In genomic region chr15:43954181-43954621, GRCh38 we compare ENCODE assay signal across 15 cellular contexts.
A peak's percentile ranks its signal among the peaks of the same experiment; 100 is the strongest.
DNase-seq lines count a peak whose midpoint lies in the region; FAIRE-seq and TF ChIP-seq lines count a peak whose summit lies in the region.
"Had no signal": no experiment of that assay in that cellular context is flagged by ENCODE, and none has a peak within 500 bp of the region (broad histone marks: within the 10 kb centered on the region; RNA-seq: fewer than 3 reads in every experiment).

No MANE protein-coding gene starts in this region.

- peak overlapping the region; percentile 74 for H3K27ac Mint-ChIP-seq in activated T-cell treated with anti-CD3 and anti-CD28 coated beads, Interleukin-2, amount 50 U/mL, for 24 hours
- peak overlapping the region in 3 of 5 experiments; percentile 15 to 64 (median 46) for H3K27ac Mint-ChIP-seq in brain

- no peak overlapping the region for H3K9ac ChIP-seq in kidney (ENCODE audit: low read length in 2 of 2)

- no peak for TF ChIP-seq POLR2A in uterus (IDR thresholded peaks at IDR 0.05)

- no peaks in the 10 kb centered on the region for H3K9me3 Mint-ChIP-seq in activated T-cell treated with anti-CD3 and anti-CD28 coated beads, Interleukin-2, amount 50 U/mL, for 24 hours
- H3K9me3 Mint-ChIP-seq in brain = no peaks in the 10 kb centered on the region

- H3K4me3 ChIP-seq in uterus = no peak overlapping the region
- H3K4me3 ChIP-seq in kidney (ENCODE audit: low read length in 2 of 2) = no peak overlapping the region
- H3K4me3 ChIP-seq: ascending aorta had no signal

- TF ChIP-seq CTCF in brain (conservative IDR thresholded peaks at IDR 0.05) = no peak
- TF ChIP-seq CTCF in uterus (IDR thresholded peaks at IDR 0.05) = no peak
- no peak for TF ChIP-seq CTCF in kidney (IDR thresholded peaks at IDR 0.05; ENCODE audit: borderline replicate concordance, extremely low read depth, insufficient read depth)

- no peak for FAIRE-seq in kidney (lab: Jason Lieb, UNC)
- FAIRE-seq: TTC549 had no signal

- no peak overlapping the region for H3K4me3 Mint-ChIP-seq in activated T-cell treated with anti-CD3 and anti-CD28 coated beads, Interleukin-2, amount 50 U/mL, for 24 hours
- no peak overlapping the region for H3K4me3 Mint-ChIP-seq in brain

- H3K4me1 Mint-ChIP-seq in activated T-cell treated with anti-CD3 and anti-CD28 coated beads, Interleukin-2, amount 50 U/mL, for 24 hours (ENCODE audit: low read depth) = peaks cover 34% of the 10 kb centered on the region
- H3K4me1 Mint-ChIP-seq in brain = peaks cover 65% of the 10 kb centered on the region

- H3K9me3 ChIP-seq in uterus (no peaks in the 10 kb centered on the region), kidney (ENCODE audit: control insufficient read depth in 1 of 2, low read length in 2 of 2) (no peaks in the 10 kb centered on the region)
- H3K9me3 ChIP-seq: ascending aorta, neutrophil had no signal

- no peak overlapping the region for H3K27ac ChIP-seq in uterus
- no peak overlapping the region for H3K27ac ChIP-seq in kidney (ENCODE audit: low read depth in 2 of 2, low read length in 2 of 2)
- H3K27ac ChIP-seq: ascending aorta, neutrophil had no signal

- intact Hi-C loops in uterus (cut with DNase I; ENCODE audit: low total_unique reads) (no loop called here), kidney (cut with DNase I) (no loop called here)

- no peaks in the 10 kb centered on the region for H3K27me3 ChIP-seq in uterus
- H3K27me3 ChIP-seq: ascending aorta had no signal

- H3K36me3 Mint-ChIP-seq in activated T-cell treated with anti-CD3 and anti-CD28 coated beads, Interleukin-2, amount 50 U/mL, for 24 hours (ENCODE audit: low read depth) = no peaks in the 10 kb centered on the region
- H3K36me3 Mint-ChIP-seq in brain = no peaks in the 10 kb centered on the region

- DNase-seq in activated T-cell treated with anti-CD3 and anti-CD28 coated beads, Interleukin-2, amount 50 U/mL, for 24 hours = no peak
- DNase-seq in activated T-cell treated with anti-CD3 and anti-CD28 coated beads for 4 hours (no peak), M059J (ENCODE audit: low read depth) (peak; percentile 27), uterus (no peak), kidney (no peak)
- peak; percentile 27 for DNase-seq in stimulated activated CD8-positive, alpha-beta memory T cell treated with anti-CD3 and anti-CD28 coated beads, Interleukin-4, amount 100 ng/mL, for 48 hours
- no peak for DNase-seq in effector CD4-positive, alpha-beta T cell
- DNase-seq: Calu3, dermis blood vessel endothelial cell, NCI-H1092, SIG-M5 had no signal

- H3K27me3 Mint-ChIP-seq in activated T-cell treated with anti-CD3 and anti-CD28 coated beads, Interleukin-2, amount 50 U/mL, for 24 hours = peaks cover 7% of the 10 kb centered on the region
- H3K27me3 Mint-ChIP-seq in brain = no peaks in the 10 kb centered on the region

- no peaks in the 10 kb centered on the region for H3K36me3 ChIP-seq in uterus
- no peaks in the 10 kb centered on the region for H3K36me3 ChIP-seq in kidney (ENCODE audit: control insufficient read depth in 1 of 2, insufficient read depth in 2 of 2, low read length in 2 of 2)
- H3K36me3 ChIP-seq: ascending aorta, neutrophil had no signal

- no peaks in the 10 kb centered on the region for H3K4me1 ChIP-seq in uterus
- no peaks in the 10 kb centered on the region for H3K4me1 ChIP-seq in kidney (ENCODE audit: control insufficient read depth in 1 of 2, insufficient read depth in 1 of 2, low read depth in 1 of 2, low read length in 2 of 2)
- H3K4me1 ChIP-seq: ascending aorta had no signal

Comparison
In these comparisons a context has a peak if more than half of its experiments do, and no peak if none do; other contexts are left out.
1. DNase-seq: peak in M059J (single experiment) and stimulated activated CD8-positive, alpha-beta memory T cell treated with anti-CD3 and anti-CD28 coated beads, Interleukin-4, amount 100 ng/mL, for 48 hours (single experiment); none in activated T-cell treated with anti-CD3 and anti-CD28 coated beads, Interleukin-2, amount 50 U/mL, for 24 hours (single experiment), activated T-cell treated with anti-CD3 and anti-CD28 coated beads for 4 hours (single experiment), effector CD4-positive, alpha-beta T cell (single experiment), uterus (0 of 2) and kidney (single experiment).